16 cellular contexts compared by ENCODE assay signal in genomic region chr21:17915976-17916375, GRCh38.
A peak's percentile ranks its signal among the peaks of the same experiment; 100 is the strongest.
DNase-seq lines count a peak whose midpoint lies in the region; ATAC-seq, FAIRE-seq and TF ChIP-seq lines count a peak whose summit lies in the region.
"Had no signal": no experiment of that assay in that cellular context is flagged by ENCODE, and none has a peak within 500 bp of the region (broad histone marks: within the 10 kb centered on the region; RNA-seq: fewer than 3 reads in every experiment).

No MANE protein-coding gene starts in this region.

- no peaks in the 10 kb centered on the region for H3K36me3 ChIP-seq in brain microvascular endothelial cell (replicated peaks)
- H3K36me3 ChIP-seq: BE2C, HAP-1 had no signal

- no peak for TF ChIP-seq CTCF in brain microvascular endothelial cell (IDR thresholded peaks at IDR 0.05; ENCODE audit: low read depth, low read length, missing control alignments)

- H3K27me3 ChIP-seq in brain microvascular endothelial cell (replicated peaks) = no peaks in the 10 kb centered on the region
- H3K27me3 ChIP-seq: BE2C had no signal

- H3K27ac ChIP-seq in brain microvascular endothelial cell = no peak overlapping the region
- H3K27ac ChIP-seq: C4-2B had no signal

- ATAC-seq in activated CD4-positive, CD25-positive, alpha-beta regulatory T cell treated with anti-CD3 and anti-CD28 coated beads, Interleukin-2, amount 50 U/mL, for 24 hours = no peak
- ATAC-seq: CD8-positive, alpha-beta T cell had no signal

- FAIRE-seq in urothelium cell line (lab: Jason Lieb, UNC) = peak; percentile 69
- FAIRE-seq: A204.1, GM12892, H1 had no signal

- DNase-seq in DMS 273 (lab: John Stamatoyannopoulos, UW; ENCODE audit: unreplicated experiment) (peak; percentile 82), NCI-H524 (lab: John Stamatoyannopoulos, UW) (peak; percentile 90 to 95), RPMI7951 (ENCODE audit: low read depth) (peak; percentile 75), urothelium cell line (ENCODE audit: low spot score) (no peak), brain microvascular endothelial cell (no peak), AG08395 (ENCODE audit: low spot score) (no peak)
- DNase-seq: BE2C; CD8-positive, alpha-beta T cell; DND-41; GDM1 had no signal

- in situ Hi-C loops in brain microvascular endothelial cell (cut with HindIII; ENCODE audit: low pct_ligation_motif_present, low sequenced_read_pairs) = no loop called here

- H3K4me3 ChIP-seq in brain microvascular endothelial cell (ENCODE audit: low read depth, low read length) = no peak overlapping the region
- H3K4me3 ChIP-seq: HAP-1 had no signal

Comparison
In these comparisons a context has a peak if more than half of its experiments do, and no peak if none do; other contexts are left out.
1. DNase-seq: peak in DMS 273 (single experiment), NCI-H524 (2 of 2) and RPMI7951 (single experiment); none in urothelium cell line (single experiment), brain microvascular endothelial cell (single experiment) and AG08395 (single experiment).